In genomic region chr22:45550416-45550815, GRCh38 we compare ENCODE assay signal across 22 cellular contexts. TPM values are rescaled to one million over a fixed set of nuclear protein-coding genes. Genes with fewer than 3 reads are reported as not detected.
A peak's percentile ranks its signal among the peaks of the same experiment; 100 is the strongest.
DNase-seq lines count a peak whose midpoint lies in the region; ATAC-seq lines count a peak whose summit lies in the region.
"Had no signal": no experiment of that assay in that cellular context is flagged by ENCODE, and none has a peak within 500 bp of the region (broad histone marks: within the 10 kb centered on the region; RNA-seq: fewer than 3 reads in every experiment).

No MANE protein-coding gene starts in this region.

- H4K91ac ChIP-seq in mesenchymal stem cell (ENCODE audit: low read length): peak overlapping the region; percentile 67

- peak overlapping the region; percentile 17 to 54 for H3K18ac ChIP-seq in mesenchymal stem cell (ENCODE audit: low read depth in 1 of 2, low read length in 2 of 2)

- CTCF ChIA-PET in activated CD8-positive, alpha-beta T cell treated with anti-CD3 and anti-CD28 coated beads, Interleukin-2, amount 10 ng/mL, durations not matched to agents 7 days and 5 days (lab: Charles Lee): no interaction called here

- H3K4me2 ChIP-seq in BLaER1: 0 out of 2 replicates have a peak overlapping the region, but pooled peaks have one; percentile 79
- no peak overlapping the region for H3K4me2 ChIP-seq in mesenchymal stem cell (ENCODE audit: low read length, poor library complexity, severe bottlenecking)

- H3K9me3 ChIP-seq in BLaER1 (no peaks in the 10 kb centered on the region), mesenchymal stem cell (ENCODE audit: control insufficient read depth, low read length) (no peaks in the 10 kb centered on the region), subcutaneous abdominal adipose tissue (ENCODE audit: control insufficient read depth in 5 of 5, low read length in 5 of 5) (peaks cover 0 to 3% (median 0%) of the 10 kb centered on the region in 5 donors)
- H3K9me3 ChIP-seq: HAP-1, pancreas had no signal

- no peak overlapping the region for H4K8ac ChIP-seq in mesenchymal stem cell (ENCODE audit: low read length)

- no peak overlapping the region for H3K23ac ChIP-seq in mesenchymal stem cell (ENCODE audit: low read length in 2 of 2)

- H3K27ac ChIP-seq in BLaER1: no peak overlapping the region
- peak overlapping the region; percentile 74 for H3K27ac ChIP-seq in caudate nucleus (ENCODE audit: low read depth, low read length)
- H3K27ac ChIP-seq in mesenchymal stem cell (ENCODE audit: low read length, poor library complexity, severe bottlenecking): no peak overlapping the region
- H3K27ac ChIP-seq in subcutaneous abdominal adipose tissue (ENCODE audit: low read depth, low read length): peak overlapping the region; percentile 65
- H3K27ac ChIP-seq: pancreas had no signal

- peak overlapping the region; percentile 70 for H2AK5ac ChIP-seq in mesenchymal stem cell (ENCODE audit: low read length, severe bottlenecking)

- no peaks in the 10 kb centered on the region for H3K9me3 Mint-ChIP-seq in stimulated activated effector memory CD8-positive, alpha-beta T cell treated with anti-CD3 and anti-CD28 coated beads, Interleukin-12 subunit alpha, Interleukin-12 subunit beta, amount 100 ng/mL, for 72 hours
- no peaks in the 10 kb centered on the region for H3K9me3 Mint-ChIP-seq in activated CD8-positive, alpha-beta T cell treated with anti-CD3 and anti-CD28 coated beads, Interleukin-2, amount 10 ng/mL, durations not matched to agents 7 days and 5 days (ENCODE audit: insufficient read depth)
- H3K9me3 Mint-ChIP-seq: central memory CD8-positive, alpha-beta T cell; immature natural killer cell; type B pancreatic cell had no signal

- peaks cover 42% of the 10 kb centered on the region for H3K4me1 ChIP-seq in BLaER1
- peaks cover 56% of the 10 kb centered on the region for H3K4me1 ChIP-seq in mesenchymal stem cell (ENCODE audit: control insufficient read depth, insufficient read depth, low read depth, low read length)
- H3K4me1 ChIP-seq in subcutaneous abdominal adipose tissue (ENCODE audit: control insufficient read depth in 5 of 5, insufficient read depth in 5 of 5, low read length in 5 of 5): peaks cover 1 to 57% (median 51%) of the 10 kb centered on the region in 5 donors
- H3K4me1 ChIP-seq: HAP-1 had no signal

- no peak overlapping the region for H3K4me3 Mint-ChIP-seq in stimulated activated effector memory CD8-positive, alpha-beta T cell treated with anti-CD3 and anti-CD28 coated beads, Interleukin-12 subunit alpha, Interleukin-12 subunit beta, amount 100 ng/mL, for 72 hours
- no peak overlapping the region for H3K4me3 Mint-ChIP-seq in activated CD8-positive, alpha-beta T cell treated with anti-CD3 and anti-CD28 coated beads, Interleukin-2, amount 10 ng/mL, durations not matched to agents 7 days and 5 days
- H3K4me3 Mint-ChIP-seq: CD14-positive monocyte; central memory CD8-positive, alpha-beta T cell; immature natural killer cell; type B pancreatic cell had no signal

- H3K27me3 ChIP-seq in BLaER1 (no peaks in the 10 kb centered on the region), mesenchymal stem cell (ENCODE audit: control insufficient read depth in 1 of 2, insufficient read depth in 1 of 2, low read length in 2 of 2) (no peaks in the 10 kb centered on the region), subcutaneous abdominal adipose tissue (ENCODE audit: control insufficient read depth in 5 of 5, insufficient read depth in 4 of 5, low read length in 5 of 5) (peaks cover 10 to 49% (median 34%) of the 10 kb centered on the region in 5 donors)
- H3K27me3 ChIP-seq: pancreas had no signal

- POLR2A ChIA-PET in activated CD8-positive, alpha-beta T cell treated with anti-CD3 and anti-CD28 coated beads, Interleukin-2, amount 10 ng/mL, durations not matched to agents 7 days and 5 days (lab: Charles Lee): no interaction called here

- peaks cover 19% of the 10 kb centered on the region for H3K79me1 ChIP-seq in mesenchymal stem cell (replicated peaks; ENCODE audit: low read length, poor library complexity, severe bottlenecking)

- H3K9ac ChIP-seq in BLaER1: no peak overlapping the region
- no peak overlapping the region for H3K9ac ChIP-seq in mesenchymal stem cell (ENCODE audit: low read length)
- no peak overlapping the region for H3K9ac ChIP-seq in subcutaneous abdominal adipose tissue (ENCODE audit: low read length in 5 of 5)

- H3K4ac ChIP-seq in mesenchymal stem cell (ENCODE audit: low read depth in 1 of 2, low read length in 2 of 2): peak overlapping the region; percentile 42 to 66

- DNase-seq in caudate nucleus (lab: John Stamatoyannopoulos, UW) (no peak), mesenchymal stem cell (no peak), midbrain (lab: John Stamatoyannopoulos, UW) (no peak)
- no peak for DNase-seq in stimulated activated effector memory CD8-positive, alpha-beta T cell treated with anti-CD3 and anti-CD28 coated beads, Interleukin-12 subunit alpha, Interleukin-12 subunit beta, amount 100 ng/mL, for 72 hours (ENCODE audit: low spot score in 2 of 2)
- DNase-seq in activated CD8-positive, alpha-beta T cell treated with anti-CD3 and anti-CD28 coated beads, Interleukin-2, amount 10 ng/mL, durations not matched to agents 7 days and 5 days: no peak
- DNase-seq in activated effector memory CD4-positive, alpha-beta T cell treated with Interleukin-2 at 50 U/mL for 16 hours: no peak
- DNase-seq: ACHN; activated naive CD4-positive, alpha-beta T cell; amniotic stem cell; DMS 273 treated with DMSO at 0.1 percent for 48 hours; effector CD4-positive, alpha-beta T cell; glutamatergic neuron; immature natural killer cell; NCI-H1417 treated with DMSO at 0.1 percent for 48 hours; pancreas had no signal

- peaks cover 34% of the 10 kb centered on the region for H4K20me1 ChIP-seq in BLaER1

- H2BK5ac ChIP-seq in mesenchymal stem cell (ENCODE audit: low read depth, low read length, poor library complexity, severe bottlenecking): no peak overlapping the region

- WGBS in mesenchymal stem cell: 97% methylated on average over 14 of the region's 14 CpGs

- H2BK120ac ChIP-seq in mesenchymal stem cell (ENCODE audit: low read depth, low read length): no peak overlapping the region

- H2AFZ ChIP-seq in mesenchymal stem cell (ENCODE audit: low read depth, low read length): no peak overlapping the region

- H2BK15ac ChIP-seq in mesenchymal stem cell (ENCODE audit: low read depth, poor library complexity, severe bottlenecking): no peak overlapping the region

- H3K36me3 Mint-ChIP-seq in stimulated activated effector memory CD8-positive, alpha-beta T cell treated with anti-CD3 and anti-CD28 coated beads, Interleukin-12 subunit alpha, Interleukin-12 subunit beta, amount 100 ng/mL, for 72 hours: no peaks in the 10 kb centered on the region
- H3K36me3 Mint-ChIP-seq in activated CD8-positive, alpha-beta T cell treated with anti-CD3 and anti-CD28 coated beads, Interleukin-2, amount 10 ng/mL, durations not matched to agents 7 days and 5 days (ENCODE audit: low read depth): no peaks in the 10 kb centered on the region
- H3K36me3 Mint-ChIP-seq: CD14-positive monocyte, immature natural killer cell had no signal

- H3K14ac ChIP-seq in mesenchymal stem cell (ENCODE audit: low read length in 2 of 2): peak overlapping the region in 1 of 2 experiments; percentile 44

- H3K27me3 Mint-ChIP-seq in activated CD8-positive, alpha-beta T cell treated with anti-CD3 and anti-CD28 coated beads, Interleukin-2, amount 10 ng/mL, durations not matched to agents 7 days and 5 days (ENCODE audit: low read depth): no peaks in the 10 kb centered on the region
- H3K27me3 Mint-ChIP-seq: type B pancreatic cell had no signal

- no peak overlapping the region for H3K27ac Mint-ChIP-seq in stimulated activated effector memory CD8-positive, alpha-beta T cell treated with anti-CD3 and anti-CD28 coated beads, Interleukin-12 subunit alpha, Interleukin-12 subunit beta, amount 100 ng/mL, for 72 hours
- no peak overlapping the region for H3K27ac Mint-ChIP-seq in activated CD8-positive, alpha-beta T cell treated with anti-CD3 and anti-CD28 coated beads, Interleukin-2, amount 10 ng/mL, durations not matched to agents 7 days and 5 days
- H3K27ac Mint-ChIP-seq: CD14-positive monocyte, immature natural killer cell had no signal

- H3K4me3 ChIP-seq in BLaER1 (no peak overlapping the region), mesenchymal stem cell (ENCODE audit: insufficient read depth in 1 of 2, low read depth in 1 of 2, low read length in 2 of 2) (no peak overlapping the region), subcutaneous abdominal adipose tissue (ENCODE audit: low read depth in 1 of 5, low read length in 5 of 5) (no peak overlapping the region)
- H3K4me3 ChIP-seq: HAP-1, pancreas had no signal

- no peak for ATAC-seq in stimulated activated effector memory CD8-positive, alpha-beta T cell treated with anti-CD3 and anti-CD28 coated beads, Interleukin-12 subunit alpha, Interleukin-12 subunit beta, amount 100 ng/mL, for 72 hours
- ATAC-seq in activated CD8-positive, alpha-beta T cell treated with anti-CD3 and anti-CD28 coated beads, Interleukin-2, amount 10 ng/mL, durations not matched to agents 7 days and 5 days: no peak
- ATAC-seq: pancreas had no signal

- H3K36me3 ChIP-seq in BLaER1: peaks cover 85% of the 10 kb centered on the region
- peaks cover 71 to 74% of the 10 kb centered on the region in 2 experiments for H3K36me3 ChIP-seq in mesenchymal stem cell (ENCODE audit: control insufficient read depth in 1 of 2, insufficient read depth in 2 of 2, low read depth in 1 of 2, low read length in 2 of 2)
- H3K36me3 ChIP-seq in subcutaneous abdominal adipose tissue (ENCODE audit: control insufficient read depth in 5 of 5, insufficient read depth in 5 of 5, low read length in 5 of 5): peaks cover 0 to 10% (median 2%) of the 10 kb centered on the region in 5 donors
- H3K36me3 ChIP-seq: pancreas had no signal

- H2BK12ac ChIP-seq in mesenchymal stem cell (ENCODE audit: low read length in 2 of 2): peak overlapping the region in 1 of 2 experiments; percentile 59

- peaks cover 11% of the 10 kb centered on the region for H3K4me1 Mint-ChIP-seq in stimulated activated effector memory CD8-positive, alpha-beta T cell treated with anti-CD3 and anti-CD28 coated beads, Interleukin-12 subunit alpha, Interleukin-12 subunit beta, amount 100 ng/mL, for 72 hours
- H3K4me1 Mint-ChIP-seq in activated CD8-positive, alpha-beta T cell treated with anti-CD3 and anti-CD28 coated beads, Interleukin-2, amount 10 ng/mL, durations not matched to agents 7 days and 5 days (ENCODE audit: low read depth): peaks cover 2% of the 10 kb centered on the region
- H3K4me1 Mint-ChIP-seq: central memory CD8-positive, alpha-beta T cell; immature natural killer cell had no signal

RNA-seq across cellular contexts. Expression of gene FBLN1, which starts 47.7 kb away (rescaled TPM):
- polyA plus RNA-seq in mesenchymal stem cell (2013, experiment 1 of 2): 190 TPM
- 191 TPM for polyA plus RNA-seq in mesenchymal stem cell (2013, experiment 2 of 2)
- not detected for total RNA-seq in activated CD8-positive, alpha-beta T cell treated with anti-CD3 and anti-CD28 coated beads, Interleukin-2, amount 10 ng/mL, durations not matched to agents 7 days and 5 days
- total RNA-seq: T-helper 1 cell treated with Interleukin-12 subunit alpha and Interleukin-12 subunit beta and Interleukin-4 antibody, amounts not matched to agents 30 ng/mL and 1 ng/mL, for 36 hours had no signal
- polyA plus RNA-seq: immature natural killer cell had no signal

Comparison
In these comparisons a context has a peak if more than half of its experiments do, and no peak if none do; other contexts are left out.
1. H3K27ac ChIP-seq: peak in caudate nucleus (single experiment) and subcutaneous abdominal adipose tissue (single experiment); none in BLaER1 (single experiment) and mesenchymal stem cell (single experiment).